Comparison of ENCODE assay signal across 24 cellular contexts in the genomic region with DNA sequence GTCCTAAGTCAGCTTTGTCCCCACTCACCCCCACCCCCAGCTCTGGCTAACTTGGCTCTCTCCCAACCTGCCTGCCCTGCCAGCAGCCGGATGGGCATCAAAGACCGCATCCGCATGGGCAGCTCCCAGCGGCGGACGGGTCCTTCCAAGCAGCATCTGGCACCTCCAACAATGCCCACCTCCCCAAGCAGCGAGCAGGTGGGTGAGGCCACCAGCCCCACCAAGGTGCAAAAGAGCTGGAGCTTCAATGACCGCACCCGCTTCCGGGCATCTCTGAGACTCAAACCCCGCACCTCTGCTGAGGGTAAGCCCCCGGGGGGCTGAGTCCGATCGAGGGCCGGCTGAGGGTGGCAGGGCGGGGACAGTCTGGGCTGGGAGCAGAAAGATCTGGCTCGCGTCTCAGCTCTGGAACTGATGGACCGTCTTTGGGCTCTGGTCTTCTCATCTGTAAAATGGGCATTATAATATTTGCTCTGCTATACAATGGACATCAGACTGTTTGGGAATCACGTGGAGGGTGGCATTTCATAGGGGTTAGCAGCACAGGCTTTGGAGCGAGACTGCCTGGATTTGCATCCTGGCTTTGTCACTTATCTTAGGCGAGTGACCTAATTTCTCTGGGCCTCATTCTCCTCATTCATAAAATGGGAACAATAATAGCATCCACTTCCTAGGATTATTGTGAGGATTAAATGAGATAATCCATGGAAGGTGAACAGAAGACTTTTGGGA. TPM values are rescaled to one million over a fixed set of nuclear protein-coding genes. Genes with fewer than 3 reads are reported as not detected.
A peak's percentile ranks its signal among the peaks of the same experiment; 100 is the strongest.
DNase-seq lines count a peak whose midpoint lies in the region; ATAC-seq, FAIRE-seq and TF ChIP-seq lines count a peak whose summit lies in the region.
"Had no signal": no experiment of that assay in that cellular context is flagged by ENCODE, and none has a peak within 500 bp of the region (broad histone marks: within the 10 kb centered on the region; RNA-seq: fewer than 3 reads in every experiment).

No MANE protein-coding gene starts in this region.

- CTCF ChIA-PET in H1 (lab: Charles Lee; ENCODE audit: partially characterized antibody) = interaction anchor here (0.6 to 4.0 kb wide), 9 partner anchors 10 to 146 kb away, joined by 3 to 31 read pairs (median 3); no protein-coding TSS in a partner anchor

- TF ChIP-seq EP300 in H1 (IDR thresholded peaks at IDR 0.05; ENCODE audit: borderline replicate concordance in 1 of 2, low read depth in 2 of 2, low read length in 2 of 2) = no peak

- H3K4ac ChIP-seq in H1 (replicated peaks; ENCODE audit: insufficient read length, low read depth, low read length) (no peak overlapping the region), neuronal stem cell (ENCODE audit: low read length) (no peak overlapping the region)

- no peak for FAIRE-seq in H1 (lab: Jason Lieb, UNC)
- FAIRE-seq: A204.1, G401.6, GM12892, GM19239 had no signal

- H4K91ac ChIP-seq in H1 (replicated peaks; ENCODE audit: insufficient read length, low read length) (no peak overlapping the region), neuronal stem cell (ENCODE audit: low read depth, low read length, poor library complexity) (no peak overlapping the region)

- H2BK5ac ChIP-seq in H1 (ENCODE audit: low read depth, low read length) = no peak overlapping the region
- peak overlapping the region; percentile 49 for H2BK5ac ChIP-seq in neuronal stem cell (ENCODE audit: low read length)

- H3K36me3 ChIP-seq in H1 (ENCODE audit: control insufficient read depth in 2 of 4, insufficient read depth in 4 of 4, low read length in 3 of 4) (no peaks in the 10 kb centered on the region), neuronal stem cell (replicated peaks in 1 of 2; ENCODE audit: control insufficient read depth in 2 of 2, insufficient read depth in 2 of 2, low read length in 2 of 2) (no peaks in the 10 kb centered on the region)
- H3K36me3 ChIP-seq: BLaER1 had no signal

- H4K8ac ChIP-seq in H1 (ENCODE audit: extremely low read depth, insufficient read depth, low read length) (peak overlapping the region; percentile 59; the same call in 1 of the 2 replicates), neuronal stem cell (ENCODE audit: low read depth, low read length) (no peak overlapping the region)

- no peaks in the 10 kb centered on the region for H3K23me2 ChIP-seq in H1 (ENCODE audit: low read depth, low read length)

- no peak overlapping the region for H3K23ac ChIP-seq in H1 (ENCODE audit: insufficient read length)
- peak overlapping the region; percentile 12 for H3K23ac ChIP-seq in neuronal stem cell (ENCODE audit: low read depth, low read length, poor library complexity)

- no peak overlapping the region for H3K27ac ChIP-seq in H1 (ENCODE audit: low read depth, low read length)
- H3K27ac ChIP-seq in neuronal stem cell (replicated peaks; ENCODE audit: low read length) = no peak overlapping the region
- H3K27ac ChIP-seq: 22Rv1, BLaER1, C4-2B, GM23248 had no signal

- TF ChIP-seq POLR2A in H1 (IDR thresholded peaks at IDR 0.05; ENCODE audit: control extremely low read depth in 1 of 2, low read depth in 2 of 2, low read length in 2 of 2) (no peak), erythroblast (IDR thresholded peaks at IDR 0.05; ENCODE audit: low read length) (no peak)

- H2BK15ac ChIP-seq in H1 (ENCODE audit: low read length) = no peak overlapping the region
- peak overlapping the region; percentile 76 for H2BK15ac ChIP-seq in neuronal stem cell (ENCODE audit: low read length)

- H2BK120ac ChIP-seq in H1 (replicated peaks; ENCODE audit: low read depth, low read length) (no peak overlapping the region), neuronal stem cell (ENCODE audit: low read depth, low read length) (no peak overlapping the region)

- no peak overlapping the region for H2BK12ac ChIP-seq in H1 (ENCODE audit: low read depth, low read length)
- no peak overlapping the region for H2BK12ac ChIP-seq in neuronal stem cell (ENCODE audit: low read length)

- H4K5ac ChIP-seq in H1 (ENCODE audit: insufficient read length, low read depth, low read length) = no peak overlapping the region

- H2AK5ac ChIP-seq in H1 (ENCODE audit: low read depth, low read length) (no peak overlapping the region), neuronal stem cell (ENCODE audit: low read depth, low read length) (peak overlapping the region; percentile 74)

- intact Hi-C loops in Right ventricle myocardium inferior (cut with DNase I) (no loop called here), left ventricle myocardium superior (cut with micrococcal nuclease) (no loop called here)

- H3K4me2 ChIP-seq in H1 (ENCODE audit: insufficient read depth in 1 of 2, low read depth in 2 of 2, low read length in 2 of 2) (no peak overlapping the region), neuronal stem cell (ENCODE audit: insufficient read depth, low read length, poor library complexity, severe bottlenecking) (no peak overlapping the region)
- H3K4me2 ChIP-seq: BLaER1 had no signal

- H3K79me1 ChIP-seq in H1 (ENCODE audit: low read depth, low read length) (no peaks in the 10 kb centered on the region), neuronal stem cell (ENCODE audit: low read depth, low read length) (no peaks in the 10 kb centered on the region)

- H3K4me3 ChIP-seq in H1 (ENCODE audit: extremely low read depth in 1 of 4, insufficient read depth in 2 of 4, low read depth in 3 of 4, low read length in 4 of 4) (no peak overlapping the region), neuronal stem cell (ENCODE audit: low read length in 2 of 2) (no peak overlapping the region)
- H3K4me3 ChIP-seq: BLaER1, GM23248 had no signal

- H3K14ac ChIP-seq in H1 (ENCODE audit: insufficient read length) (no peak overlapping the region), neuronal stem cell (ENCODE audit: low read length) (no peak overlapping the region)

- TF ChIP-seq RAD21 in H1 (IDR thresholded peaks at IDR 0.05 in 1 of 2, conservative IDR thresholded peaks at IDR 0.05 in 1 of 2; ENCODE audit: low read depth in 2 of 2, low read length in 2 of 2) = no peak

- ATAC-seq in Right ventricle myocardium inferior (no peak), left ventricle myocardium superior (no peak), HG02970 (IDR thresholded peaks at IDR 0.05; ENCODE audit: low FRiP score, unreplicated experiment) (no peak), GM18868 (IDR thresholded peaks at IDR 0.05; ENCODE audit: unreplicated experiment) (no peak)
- ATAC-seq: CD8-positive, alpha-beta T cell; HCT116 had no signal

- no peak overlapping the region for H3K56ac ChIP-seq in H1 (replicated peaks; ENCODE audit: insufficient read length, low read depth, low read length)

- no peak for TF ChIP-seq CTCF in H1 (IDR thresholded peaks at IDR 0.05; ENCODE audit: control extremely low read depth in 1 of 3, insufficient read depth in 1 of 3, low read depth in 1 of 3, low read length in 3 of 3)

- no peaks in the 10 kb centered on the region for H4K20me1 ChIP-seq in H1 (replicated peaks in 1 of 2; ENCODE audit: control insufficient read depth in 1 of 2, insufficient read depth in 2 of 2, low read length in 2 of 2)
- H4K20me1 ChIP-seq: BLaER1 had no signal

- H3K18ac ChIP-seq in H1 (ENCODE audit: extremely low read depth, low read length) (no peak overlapping the region), neuronal stem cell (ENCODE audit: low read length) (peak overlapping the region; percentile 69)

- H3K4me1 ChIP-seq in H1 (replicated peaks in 1 of 4; ENCODE audit: control insufficient read depth in 3 of 4, insufficient read depth in 4 of 4, low read length in 3 of 4) (no peaks in the 10 kb centered on the region), neuronal stem cell (ENCODE audit: control insufficient read depth in 2 of 2, insufficient read depth in 1 of 2, low read depth in 1 of 2, low read length in 2 of 2) (peaks cover 2 to 3% of the 10 kb centered on the region in 2 donors)

- H3K79me2 ChIP-seq in H1 (ENCODE audit: control insufficient read depth in 1 of 2, insufficient read depth in 2 of 2, low read length in 2 of 2) = no peaks in the 10 kb centered on the region

- no peaks in the 10 kb centered on the region for H3K27me3 ChIP-seq in H1 (replicated peaks in 1 of 4; ENCODE audit: control insufficient read depth in 3 of 4, extremely low read depth in 1 of 4, insufficient read depth in 3 of 4, low read length in 3 of 4)
- peaks cover 0 to 52% (median 2%) of the 10 kb centered on the region in 3 experiments for H3K27me3 ChIP-seq in neuronal stem cell (ENCODE audit: control insufficient read depth in 3 of 3, insufficient read depth in 3 of 3, low read depth in 1 of 3, low read length in 3 of 3)
- H3K27me3 ChIP-seq: BLaER1 had no signal

- POLR2A ChIA-PET in H1 (lab: Charles Lee; ENCODE audit: partially characterized antibody) = interaction anchor here (1.1 to 1.3 kb wide), 2 partner anchors 8 kb away, joined by 3 read pairs; no protein-coding TSS in a partner anchor

- H2AFZ ChIP-seq in H1 (ENCODE audit: low read length) = no peak overlapping the region
- no peak overlapping the region for H2AFZ ChIP-seq in neuronal stem cell (ENCODE audit: low read length)
- H2AFZ ChIP-seq: GM23248 had no signal

- H2BK20ac ChIP-seq in H1 (ENCODE audit: low read length) = no peak overlapping the region

- WGBS in H1 (ENCODE audit: extremely low coverage in 1 of 2, insufficient coverage in 1 of 2, insufficient read length in 1 of 2, insufficient replicate concordance in 2 of 2, low coverage in 1 of 2, low lambda C conversion rate in 2 of 2, missing lambda C conversion rate in 1 of 2), 2 experiments = 93% methylated on average over 22 of the region's 22 CpGs; no CpG with 5 or more reads in 1 of the 2 experiments
- no CpG with 5 or more reads among the region's 22 CpGs for WGBS in neuronal stem cell (ENCODE audit: extremely low coverage in 2 of 2, insufficient read length in 2 of 2, insufficient replicate concordance in 1 of 2), 2 donors

- H3K9me3 ChIP-seq in H1 (ENCODE audit: insufficient read depth in 2 of 2, low read depth in 1 of 2, low read length in 1 of 2) (no peaks in the 10 kb centered on the region), neuronal stem cell (replicated peaks in 1 of 2; ENCODE audit: control insufficient read depth in 2 of 2, insufficient read depth in 1 of 2, low read depth in 1 of 2, low read length in 2 of 2) (peaks cover 2 to 4% of the 10 kb centered on the region in 2 donors)
- H3K9me3 ChIP-seq: BLaER1, Caco-2 had no signal

- peak; percentile 31 for DNase-seq in Right ventricle myocardium inferior (ENCODE audit: missing footprints)
- DNase-seq in left ventricle myocardium superior = no peak
- DNase-seq in H1 (ENCODE audit: low read depth in 1 of 2, low spot score in 2 of 2) = no peak
- DNase-seq in neuronal stem cell (ENCODE audit: low spot score) = no peak
- DNase-seq in erythroblast (lab: John Stamatoyannopoulos, UW) = no peak
- DNase-seq: Caco-2; CD4-positive, CD25-positive, alpha-beta regulatory T cell; CD8-positive, alpha-beta T cell; DMS153; DND-41; GM23248; H9 had no signal

- H3K9ac ChIP-seq in H1 (replicated peaks in 1 of 4; ENCODE audit: extremely low read depth in 1 of 4, low read depth in 3 of 4, low read length in 3 of 4) (no peak overlapping the region), neuronal stem cell (ENCODE audit: low read depth, low read length, poor library complexity) (no peak overlapping the region)
- H3K9ac ChIP-seq: BLaER1, GM23248 had no signal

RNA-seq across cellular contexts. Expression of a gene that starts 31.0 kb away (rescaled TPM):
- 40.6 TPM for total RNA-seq in Right ventricle myocardium inferior
- 45.4 TPM for total RNA-seq in left ventricle myocardium superior
- total RNA-seq in H1 (2021; fragmentation: NEBNext Ultra II Directional; extraction: Animal tissue kit (Norgen Biotek cat#: 25700)) = 16.0 and 16.3 TPM in 2 replicates
- 5.4 and 11.1 TPM in 2 replicates for polyA plus RNA-seq in H1 (2011; rRNA removed)
- polyA plus RNA-seq in H1 (2011; cell fraction: cytosol; rRNA removed) = 4.6 TPM
- polyA plus RNA-seq in H1 (2011; cell fraction: nucleus; rRNA removed) = 8.9 TPM
- 5.5 to 10.2 TPM (median 9.5 TPM) in 4 replicates for polyA plus RNA-seq in H1 (2012, experiment 1 of 2)
- polyA plus RNA-seq in H1 (2012, experiment 2 of 2) = 3.8 TPM
- polyA plus RNA-seq in H1 (2013, experiment 1 of 2) = 15.6 TPM
- 16.1 TPM for polyA plus RNA-seq in H1 (2013, experiment 2 of 2)
- polyA minus RNA-seq in H1 (2011; rRNA and poly(A)+ RNA removed) = 0.22 and 0.63 TPM in 2 replicates
- 5.8 TPM for polyA minus RNA-seq in H1 (2011; cell fraction: cytosol; rRNA and poly(A)+ RNA removed)
- 12.1 TPM for polyA minus RNA-seq in H1 (2011; cell fraction: nucleus; rRNA and poly(A)+ RNA removed)
- polyA plus RNA-seq in neuronal stem cell (2013, experiment 1 of 2) = 17.7 TPM
- 17.8 TPM for polyA plus RNA-seq in neuronal stem cell (2013, experiment 2 of 2)
- total RNA-seq: GM23248 had no signal
- polyA plus RNA-seq: GM23248 had no signal

RNA-seq across cellular contexts. Expression of a gene that starts 47.6 kb away (rescaled TPM):
- total RNA-seq in Right ventricle myocardium inferior = 2.8 TPM
- 1.9 TPM for total RNA-seq in left ventricle myocardium superior
- 3.5 and 3.9 TPM in 2 replicates for total RNA-seq in H1 (2021; fragmentation: NEBNext Ultra II Directional; extraction: Animal tissue kit (Norgen Biotek cat#: 25700))
- polyA plus RNA-seq in H1 (2011; rRNA removed) = 2.2 and 4.0 TPM in 2 replicates
- polyA plus RNA-seq in H1 (2011; cell fraction: cytosol; rRNA removed) = 1.9 TPM
- polyA plus RNA-seq in H1 (2011; cell fraction: nucleus; rRNA removed) = 7.6 TPM
- 3.0 to 5.7 TPM (median 4.7 TPM) in 4 replicates for polyA plus RNA-seq in H1 (2012, experiment 1 of 2)
- 3.1 TPM for polyA plus RNA-seq in H1 (2012, experiment 2 of 2)
- polyA plus RNA-seq in H1 (2013, experiment 1 of 2) = 2.7 TPM
- polyA plus RNA-seq in H1 (2013, experiment 2 of 2) = 2.5 TPM
- polyA minus RNA-seq in H1 (2011; rRNA and poly(A)+ RNA removed) = 1.2 and 1.3 TPM in 2 replicates
- 2.1 TPM for polyA minus RNA-seq in H1 (2011; cell fraction: cytosol; rRNA and poly(A)+ RNA removed)
- 2.5 TPM for polyA minus RNA-seq in H1 (2011; cell fraction: nucleus; rRNA and poly(A)+ RNA removed)
- polyA plus RNA-seq in neuronal stem cell (2013, experiment 1 of 2) = 3.1 TPM
- polyA plus RNA-seq in neuronal stem cell (2013, experiment 2 of 2) = 3.2 TPM
- total RNA-seq: GM23248, H4 had no signal
- polyA plus RNA-seq: AG04450, GM23248 had no signal
